26 cellular contexts compared by ENCODE assay signal in the genomic region with DNA sequence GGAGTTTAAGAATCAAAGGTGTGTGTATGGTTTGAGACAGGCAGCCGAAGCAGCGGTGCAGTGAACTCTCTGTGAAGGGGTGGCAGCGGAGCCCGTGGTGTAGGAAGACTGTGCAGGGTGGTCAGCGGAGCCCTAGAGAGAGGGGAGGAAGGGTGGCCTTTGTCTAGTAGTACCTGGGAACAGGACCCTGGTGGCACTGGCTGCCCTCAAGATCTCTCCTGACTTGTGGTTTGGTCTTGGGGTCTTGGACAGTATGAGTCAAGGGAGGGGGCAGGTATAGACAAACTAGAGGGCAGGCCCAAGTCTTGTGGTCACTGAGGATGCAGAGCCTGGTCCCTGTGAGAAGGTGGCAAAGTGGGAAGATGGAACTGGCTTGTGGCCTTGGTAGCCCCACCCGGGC. TPM values are rescaled to one million over a fixed set of nuclear protein-coding genes. Genes with fewer than 3 reads are reported as not detected.
"Had no signal": no experiment of that assay in that cellular context is flagged by ENCODE, and none has a peak within 500 bp of the region (broad histone marks: within the 10 kb centered on the region; RNA-seq: fewer than 3 reads in every experiment).

No MANE protein-coding gene starts in this region.

- H3K9ac ChIP-seq: parathyroid adenoma, SK-N-SH had no signal

- ATAC-seq: activated CD8-positive, alpha-beta memory T cell treated with anti-CD3 and anti-CD28 coated beads, Interleukin-2, amount 10 ng/mL, durations not matched to agents 7 days and 5 days; body of pancreas; naive thymus-derived CD8-positive, alpha-beta T cell; T-cell had no signal

- H3K4me2 ChIP-seq: SK-N-SH had no signal

- H3K4me1 ChIP-seq: parathyroid adenoma had no signal

- H3K9me2 ChIP-seq: SK-N-SH had no signal

- FAIRE-seq: colon had no signal

- DNase-seq: activated CD4-positive, alpha-beta memory T cell treated with anti-CD3 and anti-CD28 coated beads, Interleukin-2, amount 10 ng/mL, durations not matched to agents 7 days and 5 days; activated CD4-positive, alpha-beta T cell treated with anti-CD3 and anti-CD28 coated beads for 48 hours; activated CD4-positive, CD25-positive, alpha-beta regulatory T cell; activated CD8-positive, alpha-beta memory T cell treated with anti-CD3 and anti-CD28 coated beads, Interleukin-2, amount 10 ng/mL, durations not matched to agents 7 days and 5 days; activated naive CD4-positive, alpha-beta T cell treated with Interleukin-2 at 50 U/mL for 16 hours; activated naive CD8-positive, alpha-beta T cell treated with anti-CD3 and anti-CD28 coated beads, Interleukin-2, amount 10 ng/mL, durations not matched to agents 7 days and 5 days; activated T-cell treated with anti-CD3 and anti-CD28 coated beads, Interleukin-2, amount 50 U/mL, for 1 hour; amygdala; body of pancreas; central memory CD4-positive, alpha-beta T cell; dorsolateral prefrontal cortex; foreskin fibroblast; naive thymus-derived CD8-positive, alpha-beta T cell; stimulated activated CD4-positive, alpha-beta T cell treated with anti-CD3 and anti-CD28 coated beads, Interleukin-4, amount 100 ng/mL, for 1 hour; T-cell; T-helper 9 cell had no signal

- H3K4me3 Mint-ChIP-seq: activated CD4-positive, alpha-beta memory T cell treated with anti-CD3 and anti-CD28 coated beads, Interleukin-2, amount 10 ng/mL, durations not matched to agents 7 days and 5 days; activated CD8-positive, alpha-beta memory T cell treated with anti-CD3 and anti-CD28 coated beads, Interleukin-2, amount 10 ng/mL, durations not matched to agents 7 days and 5 days; activated naive CD8-positive, alpha-beta T cell treated with anti-CD3 and anti-CD28 coated beads, Interleukin-2, amount 10 ng/mL, durations not matched to agents 7 days and 5 days; memory B cell; naive thymus-derived CD8-positive, alpha-beta T cell; T-cell had no signal

- H3K36me3 Mint-ChIP-seq: memory B cell, T-cell had no signal

- H2AFZ ChIP-seq: parathyroid adenoma had no signal

- H3K4me3 ChIP-seq: body of pancreas, dorsolateral prefrontal cortex, skin epidermis had no signal

- H3K79me2 ChIP-seq: parathyroid adenoma had no signal

- H3K27ac ChIP-seq: body of pancreas, dorsolateral prefrontal cortex, epithelial cell of prostate, parathyroid adenoma, skin epidermis had no signal

- H3K9me3 Mint-ChIP-seq: activated CD4-positive, alpha-beta memory T cell treated with anti-CD3 and anti-CD28 coated beads, Interleukin-2, amount 10 ng/mL, durations not matched to agents 7 days and 5 days; activated naive CD8-positive, alpha-beta T cell treated with anti-CD3 and anti-CD28 coated beads, Interleukin-2, amount 10 ng/mL, durations not matched to agents 7 days and 5 days; activated T-helper 2 cell treated with anti-CD3 and anti-CD28 coated beads, Interferon-gamma antibody, Interleukin-2, Interleukin-4, amounts not matched to agents 10 μg/mL and 5 μg/mL and 100 μg/mL, durations not matched to agents 14 hours and 24 hours and 36 hours; memory B cell; T-cell had no signal

- H3K9me3 ChIP-seq: body of pancreas, SK-N-SH had no signal

- H3K27ac Mint-ChIP-seq: activated CD4-positive, alpha-beta memory T cell treated with anti-CD3 and anti-CD28 coated beads, Interleukin-2, amount 10 ng/mL, durations not matched to agents 7 days and 5 days; activated CD8-positive, alpha-beta memory T cell treated with anti-CD3 and anti-CD28 coated beads, Interleukin-2, amount 10 ng/mL, durations not matched to agents 7 days and 5 days; activated naive CD8-positive, alpha-beta T cell treated with anti-CD3 and anti-CD28 coated beads, Interleukin-2, amount 10 ng/mL, durations not matched to agents 7 days and 5 days; activated T-helper 2 cell treated with anti-CD3 and anti-CD28 coated beads, Interferon-gamma antibody, Interleukin-2, Interleukin-4, amounts not matched to agents 10 μg/mL and 5 μg/mL and 100 μg/mL, durations not matched to agents 14 hours and 24 hours and 36 hours; memory B cell had no signal

RNA-seq across cellular contexts. Expression of a gene that starts 7.1 kb away (rescaled TPM):
- total RNA-seq: activated CD4-positive, alpha-beta memory T cell treated with anti-CD3 and anti-CD28 coated beads, Interleukin-2, amount 10 ng/mL, durations not matched to agents 7 days and 5 days; activated CD8-positive, alpha-beta memory T cell treated with anti-CD3 and anti-CD28 coated beads, Interleukin-2, amount 10 ng/mL, durations not matched to agents 7 days and 5 days; activated naive CD8-positive, alpha-beta T cell treated with anti-CD3 and anti-CD28 coated beads, Interleukin-2, amount 10 ng/mL, durations not matched to agents 7 days and 5 days; activated T-helper 2 cell treated with anti-CD3 and anti-CD28 coated beads, Interferon-gamma antibody, Interleukin-2, Interleukin-4, amounts not matched to agents 10 μg/mL and 5 μg/mL and 100 μg/mL, durations not matched to agents 14 hours and 24 hours and 36 hours; body of pancreas; dorsolateral prefrontal cortex; kidney epithelial cell; liver; naive thymus-derived CD8-positive, alpha-beta T cell; T-cell; urinary bladder had no signal
- polyA plus RNA-seq: liver, SK-N-SH, urinary bladder had no signal
